ENCODE assay signal across 8 cellular contexts in genomic region chr5:144187699-144188294, GRCh38. TPM values are rescaled to one million over a fixed set of nuclear protein-coding genes. Genes with fewer than 3 reads are reported as not detected.
DNase-seq lines count a peak whose midpoint lies in the region; ATAC-seq and TF ChIP-seq lines count a peak whose summit lies in the region.

No MANE protein-coding gene starts in this region.

- DNase-seq in CD14-positive monocyte (ENCODE audit: low spot score) (peak; percentile 74), SHP77 (lab: John Stamatoyannopoulos, UW) (peak; percentile 66 to 90), kidney epithelial cell (ENCODE audit: low read depth) (peak; percentile 75), RKO (ENCODE audit: low spot score) (no peak)
- peak; percentile 4 to 58 (median 32) for DNase-seq in activated naive CD4-positive, alpha-beta T cell (lab: John Stamatoyannopoulos, UW)
- DNase-seq in stimulated activated CD8-positive, alpha-beta memory T cell treated with anti-CD3 and anti-CD28 coated beads, Interleukin-4, amount 100 ng/mL, for 4 hours (ENCODE audit: low read depth in 2 of 2, low spot score in 1 of 2): peak; percentile 62 to 69

- peak overlapping the region in 6 of 7 donors; percentile 15 to 63 (median 36) for H3K27ac Mint-ChIP-seq in CD14-positive monocyte

- no peaks in the 10 kb centered on the region for H3K27me3 ChIP-seq in kidney epithelial cell (ENCODE audit: control insufficient read depth, insufficient read depth, low read length)

- peaks cover 36% of the 10 kb centered on the region for H3K4me1 Mint-ChIP-seq in CD14-positive monocyte

- ATAC-seq in GM19372 (IDR thresholded peaks at IDR 0.05; ENCODE audit: low read depth, unreplicated experiment) (peak; percentile 60), HG03457 (IDR thresholded peaks at IDR 0.05; ENCODE audit: unreplicated experiment) (peak; percentile 77)

- intact Hi-C loops in CD14-positive monocyte (cut with micrococcal nuclease): no loop called here

- no peak overlapping the region for H3K4me3 ChIP-seq in kidney epithelial cell (ENCODE audit: low read depth, low read length)

- no peaks in the 10 kb centered on the region for H3K36me3 Mint-ChIP-seq in CD14-positive monocyte

- TF ChIP-seq CTCF in CD14-positive monocyte (IDR thresholded peaks at IDR 0.05) (no peak), kidney epithelial cell (IDR thresholded peaks at IDR 0.05; ENCODE audit: insufficient read depth, low read length, poor library complexity, severe bottlenecking) (no peak)

- peak overlapping the region in 1 of 2 donors; percentile 30 for H3K4me3 Mint-ChIP-seq in CD14-positive monocyte

- H3K27me3 Mint-ChIP-seq in CD14-positive monocyte (ENCODE audit: low read depth in 3 of 3): peaks cover 4 to 13% (median 10%) of the 10 kb centered on the region in 3 donors

- peaks cover 0 to 5% (median 0%) of the 10 kb centered on the region in 7 donors for H3K9me3 Mint-ChIP-seq in CD14-positive monocyte

- no peaks in the 10 kb centered on the region for H3K36me3 ChIP-seq in kidney epithelial cell (ENCODE audit: control insufficient read depth, insufficient read depth, low read length)

RNA-seq across cellular contexts. Expression of gene KCTD16, which starts 17.1 kb away (rescaled TPM):
- polyA plus RNA-seq in CD14-positive monocyte: not detected
- 1.1 and 1.4 TPM in 2 replicates for total RNA-seq in kidney epithelial cell

RNA-seq across cellular contexts. Expression of gene YIPF5, which starts 17.3 kb away (rescaled TPM):
- 10 to 100 TPM; 32.4 to 41.4 TPM for polyA plus RNA-seq in CD14-positive monocyte
- 41.1 and 68.5 TPM in 2 replicates for total RNA-seq in kidney epithelial cell
